In genomic region chr14:96370528-96370927, GRCh38 we compare ENCODE assay signal across 28 cellular contexts.
"Had no signal": no experiment of that assay in that cellular context is flagged by ENCODE, and none has a peak within 500 bp of the region (broad histone marks: within the 10 kb centered on the region; RNA-seq: fewer than 3 reads in every experiment).

No MANE protein-coding gene starts in this region.

- DNase-seq: stimulated activated CD4-positive, alpha-beta T cell treated with anti-CD3 and anti-CD28 coated beads, Interleukin-2, amount 100 ng/mL, for 24 hours; stimulated activated CD4-positive, alpha-beta T cell treated with anti-CD3 and anti-CD28 coated beads, Interleukin-4, amount 100 ng/mL, for 1 hour; stimulated activated CD4-positive, alpha-beta T cell treated with anti-CD3 and anti-CD28 coated beads, Interleukin-4, amount 100 ng/mL, for 24 hours; stimulated activated CD4-positive, alpha-beta T cell treated with anti-CD3 and anti-CD28 coated beads, Interleukin-4, amount 100 ng/mL, for 4 hours; stimulated activated CD8-positive, alpha-beta memory T cell treated with anti-CD3 and anti-CD28 coated beads, Interleukin-4, amount 100 ng/mL, for 48 hours; stimulated activated naive B cell treated with anti-CD40 and anti-IgM and Interleukin-4, amounts not matched to agents 10 μg/mL and 1 μg/mL and 100 μg/mL, for 72 hours; stimulated activated naive CD4-positive, alpha-beta T cell; stimulated activated naive CD4-positive, alpha-beta T cell treated with Interleukin-2 at 50 U/mL for 16 hours; stimulated activated naive CD8-positive, alpha-beta T cell treated with anti-CD3 and anti-CD28 coated beads, Interleukin-15, amount 100 ng/mL, for 72 hours; stimulated activated naive CD8-positive, alpha-beta T cell treated with anti-CD3 and anti-CD28 coated beads, Interleukin-15, Interleukin-2, amounts not matched to agents 100 U/mL and 50 U/mL, for 24 hours; stomach; substantia nigra; testis; thyroid gland; tibial artery; transverse colon; upper lobe of left lung; upper lobe of right lung; uterus had no signal

- H3K27me3 Mint-ChIP-seq: stimulated activated memory B cell treated with anti-CD40 and anti-IgM and Interleukin-4, amounts not matched to agents 10 μg/mL and 1 μg/mL and 100 μg/mL, for 72 hours; stimulated activated naive B cell treated with anti-CD40 and anti-IgM and Interleukin-4, amounts not matched to agents 10 μg/mL and 1 μg/mL and 100 μg/mL, for 72 hours; stimulated activated naive CD8-positive, alpha-beta T cell treated with anti-CD3 and anti-CD28 coated beads, Interleukin-15, amount 100 ng/mL, for 72 hours; stimulated activated naive CD8-positive, alpha-beta T cell treated with anti-CD3 and anti-CD28 coated beads, Interleukin-15, Interleukin-2, amounts not matched to agents 100 ng/mL and 50 ng/mL, for 24 hours; type B pancreatic cell had no signal

- H3K27ac Mint-ChIP-seq: stimulated activated effector memory CD8-positive, alpha-beta T cell treated with anti-CD3 and anti-CD28 coated beads, Interleukin-12 subunit alpha, Interleukin-12 subunit beta, amount 100 ng/mL, for 72 hours; stimulated activated memory B cell treated with anti-CD40 and anti-IgM and Interleukin-4, amounts not matched to agents 10 μg/mL and 1 μg/mL and 100 μg/mL, for 72 hours; stimulated activated naive B cell treated with anti-CD40 and anti-IgM and Interleukin-4, amounts not matched to agents 10 μg/mL and 1 μg/mL and 100 μg/mL, for 72 hours; stimulated activated naive CD8-positive, alpha-beta T cell treated with anti-CD3 and anti-CD28 coated beads, Interleukin-15, amount 100 ng/mL, for 72 hours; stimulated activated naive CD8-positive, alpha-beta T cell treated with anti-CD3 and anti-CD28 coated beads, Interleukin-15, Interleukin-2, amounts not matched to agents 100 ng/mL and 50 ng/mL, for 24 hours; type B pancreatic cell had no signal

- ATAC-seq: stimulated activated effector memory CD8-positive, alpha-beta T cell treated with anti-CD3 and anti-CD28 coated beads, Interleukin-12 subunit alpha, Interleukin-12 subunit beta, amount 100 ng/mL, for 72 hours; stimulated activated memory B cell treated with anti-CD40 and anti-IgM and Interleukin-4, amounts not matched to agents 10 μg/mL and 1 μg/mL and 100 μg/mL, for 72 hours; stimulated activated naive B cell treated with anti-CD40 and anti-IgM and Interleukin-4, amounts not matched to agents 10 μg/mL and 1 μg/mL and 100 μg/mL, for 72 hours; stimulated activated naive CD8-positive, alpha-beta T cell treated with anti-CD3 and anti-CD28 coated beads, Interleukin-15, amount 100 ng/mL, for 72 hours; stimulated activated naive CD8-positive, alpha-beta T cell treated with anti-CD3 and anti-CD28 coated beads, Interleukin-15, Interleukin-2, amounts not matched to agents 100 U/mL and 50 U/mL, for 24 hours; upper lobe of right lung had no signal

- H3K4me3 ChIP-seq: stomach, suprapubic skin, testis, thoracic aorta, thyroid gland, tibial artery, tibial nerve, transverse colon, upper lobe of left lung, upper lobe of right lung, uterus, vagina had no signal

- H3K27me3 ChIP-seq: stomach, suprapubic skin, testis, thyroid gland, tibial artery, tibial nerve, transverse colon, upper lobe of left lung, upper lobe of right lung, uterus, vagina had no signal

- H3K9me3 ChIP-seq: stomach, suprapubic skin, testis, thoracic aorta, thyroid gland, tibial artery, tibial nerve, transverse colon, upper lobe of left lung, upper lobe of right lung, uterus, vagina had no signal

- H3K36me3 Mint-ChIP-seq: stimulated activated effector memory CD8-positive, alpha-beta T cell treated with anti-CD3 and anti-CD28 coated beads, Interleukin-12 subunit alpha, Interleukin-12 subunit beta, amount 100 ng/mL, for 72 hours had no signal

- H3K4me3 Mint-ChIP-seq: stimulated activated effector memory CD8-positive, alpha-beta T cell treated with anti-CD3 and anti-CD28 coated beads, Interleukin-12 subunit alpha, Interleukin-12 subunit beta, amount 100 ng/mL, for 72 hours; stimulated activated memory B cell treated with anti-CD40 and anti-IgM and Interleukin-4, amounts not matched to agents 10 μg/mL and 1 μg/mL and 100 μg/mL, for 72 hours; stimulated activated naive B cell treated with anti-CD40 and anti-IgM and Interleukin-4, amounts not matched to agents 10 μg/mL and 1 μg/mL and 100 μg/mL, for 72 hours; stimulated activated naive CD8-positive, alpha-beta T cell treated with anti-CD3 and anti-CD28 coated beads, Interleukin-15, amount 100 ng/mL, for 72 hours; stimulated activated naive CD8-positive, alpha-beta T cell treated with anti-CD3 and anti-CD28 coated beads, Interleukin-15, Interleukin-2, amounts not matched to agents 100 ng/mL and 50 ng/mL, for 24 hours; type B pancreatic cell had no signal

- H3K4me1 ChIP-seq: suprapubic skin, testis, thyroid gland, tibial artery, tibial nerve, upper lobe of right lung, uterus had no signal

- H3K9me3 Mint-ChIP-seq: stimulated activated effector memory CD8-positive, alpha-beta T cell treated with anti-CD3 and anti-CD28 coated beads, Interleukin-12 subunit alpha, Interleukin-12 subunit beta, amount 100 ng/mL, for 72 hours; stimulated activated naive CD8-positive, alpha-beta T cell treated with anti-CD3 and anti-CD28 coated beads, Interleukin-15, amount 100 ng/mL, for 72 hours; stimulated activated naive CD8-positive, alpha-beta T cell treated with anti-CD3 and anti-CD28 coated beads, Interleukin-15, Interleukin-2, amounts not matched to agents 100 ng/mL and 50 ng/mL, for 24 hours had no signal

- H3K36me3 ChIP-seq: suprapubic skin, thoracic aorta, thyroid gland, tibial artery, upper lobe of left lung, upper lobe of right lung, uterus, vagina had no signal

- H3K27ac ChIP-seq: stomach, suprapubic skin, testis, thoracic aorta, thyroid gland, tibial artery, tibial nerve, transverse colon, upper lobe of left lung, upper lobe of right lung, uterus, vagina had no signal

- FAIRE-seq: urothelium cell line had no signal
